13 cellular contexts compared by ENCODE assay signal in the genomic region with DNA sequence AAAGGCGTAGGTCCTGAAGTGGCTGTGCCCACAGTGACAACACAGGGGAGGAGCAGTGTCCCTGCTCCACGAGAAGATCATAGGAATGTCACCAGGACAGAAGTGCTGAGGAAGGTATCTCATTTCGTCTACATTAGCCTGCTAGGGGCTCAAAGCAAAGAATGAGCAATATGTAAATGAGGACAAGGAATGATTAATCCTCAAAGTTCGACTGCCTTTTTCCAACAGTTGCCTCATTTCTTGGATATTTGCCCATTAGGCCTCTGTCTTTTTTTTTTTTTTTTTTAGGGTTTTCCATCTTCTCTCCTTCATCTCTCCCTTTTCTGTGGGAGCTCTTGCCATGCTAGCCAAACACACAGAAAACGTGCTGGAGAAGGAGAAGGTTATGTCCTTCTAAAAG.
DNase-seq lines count a peak whose midpoint lies in the region; TF ChIP-seq lines count a peak whose summit lies in the region.
"Had no signal": no experiment of that assay in that cellular context is flagged by ENCODE, and none has a peak within 500 bp of the region (broad histone marks: within the 10 kb centered on the region; RNA-seq: fewer than 3 reads in every experiment).

No MANE protein-coding gene starts in this region.

- no peak for TF ChIP-seq POLR2A in vagina (IDR thresholded peaks at IDR 0.05)

- H3K27me3 ChIP-seq in kidney epithelial cell (ENCODE audit: control insufficient read depth, insufficient read depth, low read length) (no peaks in the 10 kb centered on the region), vagina (no peaks in the 10 kb centered on the region), H7 (ENCODE audit: control insufficient read depth, insufficient read depth, low read length) (no peaks in the 10 kb centered on the region)

- H3K9me3 ChIP-seq in vagina: no peaks in the 10 kb centered on the region

- H3K4me3 ChIP-seq in cardiac fibroblast (replicated peaks in 1 of 2; ENCODE audit: low read depth in 2 of 2, low read length in 2 of 2) (no peak overlapping the region), kidney epithelial cell (ENCODE audit: low read depth, low read length) (no peak overlapping the region), vagina (no peak overlapping the region), H7 (ENCODE audit: insufficient read depth, low read depth, low read length) (no peak overlapping the region)

- intact Hi-C loops in vagina (cut with DNase I): no loop called here

- DNase-seq in DMS53 (lab: John Stamatoyannopoulos, UW) (peak; percentile 52), DMS53 treated with DMSO at 0.1 percent for 48 hours (lab: John Stamatoyannopoulos, UW; ENCODE audit: unreplicated experiment) (no peak), cardiac fibroblast (ENCODE audit: low read depth in 2 of 2) (peak; percentile 83 to 84), kidney epithelial cell (ENCODE audit: low read depth) (peak; percentile 44), vagina (ENCODE audit: extremely low spot score in 2 of 2) (no peak), H7 (no peak), retina (no peak), GM10266 (ENCODE audit: extremely low spot score) (no peak)
- DNase-seq: 8988T; activated CD4-positive, alpha-beta T cell treated with anti-CD3 and anti-CD28 coated beads, Interleukin-2, amount 10 ng/mL, durations not matched to agents 7 days and 5 days; activated effector memory CD4-positive, alpha-beta T cell treated with anti-CD3 and anti-CD28 coated beads, Interleukin-2, amount 50 U/mL, for 16 hours; Karpas-422; occipital lobe had no signal

- H3K4me1 ChIP-seq in vagina: peaks cover 17% of the 10 kb centered on the region

- H3K27ac ChIP-seq in vagina: peak overlapping the region; percentile 47

- H3K36me3 ChIP-seq in kidney epithelial cell (ENCODE audit: control insufficient read depth, insufficient read depth, low read length) (no peaks in the 10 kb centered on the region), vagina (no peaks in the 10 kb centered on the region), H7 (replicated peaks; ENCODE audit: control insufficient read depth, insufficient read depth, low read length) (no peaks in the 10 kb centered on the region)

- no peak for TF ChIP-seq CTCF in cardiac fibroblast (IDR thresholded peaks at IDR 0.05; ENCODE audit: low read depth, low read length)
- TF ChIP-seq CTCF in kidney epithelial cell (IDR thresholded peaks at IDR 0.05; ENCODE audit: insufficient read depth, low read length, poor library complexity, severe bottlenecking): no peak
- TF ChIP-seq CTCF in vagina (IDR thresholded peaks at IDR 0.05): no peak
- no peak for TF ChIP-seq CTCF in GM10266 (IDR thresholded peaks at IDR 0.05; ENCODE audit: control insufficient read depth, insufficient read depth, low read depth, missing control alignments)

Comparison
In these comparisons a context has a peak if more than half of its experiments do, and no peak if none do; other contexts are left out.
1. DNase-seq: peak in DMS53 (single experiment), cardiac fibroblast (2 of 2) and kidney epithelial cell (single experiment); none in DMS53 treated with DMSO at 0.1 percent for 48 hours (single experiment), vagina (0 of 2), H7 (single experiment), retina (single experiment) and GM10266 (single experiment).